Comparison of ENCODE assay signal across 1 cellular context in the genomic region with DNA sequence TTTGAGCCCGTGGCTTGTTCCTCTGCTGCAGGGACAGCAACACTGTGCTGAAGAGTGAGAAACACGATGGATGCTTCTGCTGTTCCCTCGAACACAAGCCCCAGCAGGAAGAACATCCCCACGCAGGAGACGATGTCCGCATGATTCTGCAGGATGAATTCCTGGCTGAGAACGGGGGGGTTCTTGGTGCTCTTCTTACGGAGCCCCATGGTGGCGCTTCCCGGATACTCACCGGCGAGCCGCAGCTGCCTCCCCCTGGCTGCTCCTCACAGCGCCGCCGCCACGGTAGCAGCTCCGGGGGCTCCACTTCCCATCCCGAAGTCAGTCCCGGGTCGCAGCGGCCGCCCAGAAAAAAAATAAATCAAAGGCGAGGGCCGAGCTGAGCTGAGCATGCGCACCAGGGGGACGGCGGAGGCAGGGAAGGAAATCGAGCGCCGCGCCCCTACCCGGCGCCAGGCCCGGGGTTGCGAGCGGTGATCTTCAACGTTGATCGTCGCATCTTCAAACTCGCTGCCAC.
TF ChIP-seq lines count a peak whose summit lies in the region.

Gene TRAM1L1, minus strand, starts transcription at position 392 of the 517 bp plus-strand sequence. Its CDS starts 183 bp downstream, at position 209.

TF ChIP-seq in WTC11, 78 proteins besides CTCF, POLR2A, EP300 and RAD21 (continued from another document):
- TF ChIP-seq, protein P1, sequence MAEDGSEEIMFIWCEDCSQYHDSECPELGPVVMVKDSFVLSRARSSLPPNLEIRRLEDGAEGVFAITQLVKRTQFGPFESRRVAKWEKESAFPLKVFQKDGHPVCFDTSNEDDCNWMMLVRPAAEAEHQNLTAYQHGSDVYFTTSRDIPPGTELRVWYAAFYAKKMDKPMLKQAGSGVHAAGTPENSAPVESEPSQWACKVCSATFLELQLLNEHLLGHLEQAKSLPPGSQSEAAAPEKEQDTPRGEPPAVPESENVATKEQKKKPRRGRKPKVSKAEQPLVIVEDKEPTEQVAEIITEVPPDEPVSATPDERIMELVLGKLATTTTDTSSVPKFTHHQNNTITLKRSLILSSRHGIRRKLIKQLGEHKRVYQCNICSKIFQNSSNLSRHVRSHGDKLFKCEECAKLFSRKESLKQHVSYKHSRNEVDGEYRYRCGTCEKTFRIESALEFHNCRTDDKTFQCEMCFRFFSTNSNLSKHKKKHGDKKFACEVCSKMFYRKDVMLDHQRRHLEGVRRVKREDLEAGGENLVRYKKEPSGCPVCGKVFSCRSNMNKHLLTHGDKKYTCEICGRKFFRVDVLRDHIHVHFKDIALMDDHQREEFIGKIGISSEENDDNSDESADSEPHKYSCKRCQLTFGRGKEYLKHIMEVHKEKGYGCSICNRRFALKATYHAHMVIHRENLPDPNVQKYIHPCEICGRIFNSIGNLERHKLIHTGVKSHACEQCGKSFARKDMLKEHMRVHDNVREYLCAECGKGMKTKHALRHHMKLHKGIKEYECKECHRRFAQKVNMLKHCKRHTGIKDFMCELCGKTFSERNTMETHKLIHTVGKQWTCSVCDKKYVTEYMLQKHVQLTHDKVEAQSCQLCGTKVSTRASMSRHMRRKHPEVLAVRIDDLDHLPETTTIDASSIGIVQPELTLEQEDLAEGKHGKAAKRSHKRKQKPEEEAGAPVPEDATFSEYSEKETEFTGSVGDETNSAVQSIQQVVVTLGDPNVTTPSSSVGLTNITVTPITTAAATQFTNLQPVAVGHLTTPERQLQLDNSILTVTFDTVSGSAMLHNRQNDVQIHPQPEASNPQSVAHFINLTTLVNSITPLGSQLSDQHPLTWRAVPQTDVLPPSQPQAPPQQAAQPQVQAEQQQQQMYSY (CRISPR knock-in tag; IDR thresholded peaks at IDR 0.05): peak; percentile 88
- TF ChIP-seq, protein P2, sequence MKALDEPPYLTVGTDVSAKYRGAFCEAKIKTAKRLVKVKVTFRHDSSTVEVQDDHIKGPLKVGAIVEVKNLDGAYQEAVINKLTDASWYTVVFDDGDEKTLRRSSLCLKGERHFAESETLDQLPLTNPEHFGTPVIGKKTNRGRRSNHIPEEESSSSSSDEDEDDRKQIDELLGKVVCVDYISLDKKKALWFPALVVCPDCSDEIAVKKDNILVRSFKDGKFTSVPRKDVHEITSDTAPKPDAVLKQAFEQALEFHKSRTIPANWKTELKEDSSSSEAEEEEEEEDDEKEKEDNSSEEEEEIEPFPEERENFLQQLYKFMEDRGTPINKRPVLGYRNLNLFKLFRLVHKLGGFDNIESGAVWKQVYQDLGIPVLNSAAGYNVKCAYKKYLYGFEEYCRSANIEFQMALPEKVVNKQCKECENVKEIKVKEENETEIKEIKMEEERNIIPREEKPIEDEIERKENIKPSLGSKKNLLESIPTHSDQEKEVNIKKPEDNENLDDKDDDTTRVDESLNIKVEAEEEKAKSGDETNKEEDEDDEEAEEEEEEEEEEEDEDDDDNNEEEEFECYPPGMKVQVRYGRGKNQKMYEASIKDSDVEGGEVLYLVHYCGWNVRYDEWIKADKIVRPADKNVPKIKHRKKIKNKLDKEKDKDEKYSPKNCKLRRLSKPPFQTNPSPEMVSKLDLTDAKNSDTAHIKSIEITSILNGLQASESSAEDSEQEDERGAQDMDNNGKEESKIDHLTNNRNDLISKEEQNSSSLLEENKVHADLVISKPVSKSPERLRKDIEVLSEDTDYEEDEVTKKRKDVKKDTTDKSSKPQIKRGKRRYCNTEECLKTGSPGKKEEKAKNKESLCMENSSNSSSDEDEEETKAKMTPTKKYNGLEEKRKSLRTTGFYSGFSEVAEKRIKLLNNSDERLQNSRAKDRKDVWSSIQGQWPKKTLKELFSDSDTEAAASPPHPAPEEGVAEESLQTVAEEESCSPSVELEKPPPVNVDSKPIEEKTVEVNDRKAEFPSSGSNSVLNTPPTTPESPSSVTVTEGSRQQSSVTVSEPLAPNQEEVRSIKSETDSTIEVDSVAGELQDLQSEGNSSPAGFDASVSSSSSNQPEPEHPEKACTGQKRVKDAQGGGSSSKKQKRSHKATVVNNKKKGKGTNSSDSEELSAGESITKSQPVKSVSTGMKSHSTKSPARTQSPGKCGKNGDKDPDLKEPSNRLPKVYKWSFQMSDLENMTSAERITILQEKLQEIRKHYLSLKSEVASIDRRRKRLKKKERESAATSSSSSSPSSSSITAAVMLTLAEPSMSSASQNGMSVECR (CRISPR knock-in tag; IDR thresholded peaks at IDR 0.05; ENCODE audit: borderline replicate concordance): no peak
- TF ChIP-seq ZNF121 (CRISPR knock-in tag; IDR thresholded peaks at IDR 0.05) (no peak), KAT7 (CRISPR knock-in tag; IDR thresholded peaks at IDR 0.05; ENCODE audit: borderline replicate concordance) (0 out of 2 replicates have a peak, but pooled peaks have one; percentile 71), MLX (CRISPR knock-in tag; IDR thresholded peaks at IDR 0.05) (no peak), MXD4 (CRISPR knock-in tag; IDR thresholded peaks at IDR 0.05; ENCODE audit: borderline replicate concordance) (no peak), E2F4 (CRISPR knock-in tag; IDR thresholded peaks at IDR 0.05; ENCODE audit: borderline replicate concordance, low read depth) (no peak), ESRRA (CRISPR knock-in tag; IDR thresholded peaks at IDR 0.05; ENCODE audit: borderline replicate concordance) (no peak), NR2C2 (CRISPR knock-in tag; IDR thresholded peaks at IDR 0.05) (no peak), ELF4 (CRISPR knock-in tag; IDR thresholded peaks at IDR 0.05; ENCODE audit: low read depth) (no peak)
- TF ChIP-seq, protein P3, sequence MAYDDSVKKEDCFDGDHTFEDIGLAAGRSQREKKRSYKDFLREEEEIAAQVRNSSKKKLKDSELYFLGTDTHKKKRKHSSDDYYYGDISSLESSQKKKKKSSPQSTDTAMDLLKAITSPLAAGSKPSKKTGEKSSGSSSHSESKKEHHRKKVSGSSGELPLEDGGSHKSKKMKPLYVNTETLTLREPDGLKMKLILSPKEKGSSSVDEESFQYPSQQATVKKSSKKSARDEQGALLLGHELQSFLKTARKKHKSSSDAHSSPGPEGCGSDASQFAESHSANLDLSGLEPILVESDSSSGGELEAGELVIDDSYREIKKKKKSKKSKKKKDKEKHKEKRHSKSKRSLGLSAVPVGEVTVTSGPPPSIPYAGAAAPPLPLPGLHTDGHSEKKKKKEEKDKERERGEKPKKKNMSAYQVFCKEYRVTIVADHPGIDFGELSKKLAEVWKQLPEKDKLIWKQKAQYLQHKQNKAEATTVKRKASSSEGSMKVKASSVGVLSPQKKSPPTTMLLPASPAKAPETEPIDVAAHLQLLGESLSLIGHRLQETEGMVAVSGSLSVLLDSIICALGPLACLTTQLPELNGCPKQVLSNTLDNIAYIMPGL (CRISPR knock-in tag; IDR thresholded peaks at IDR 0.05): 0 out of 2 replicates have a peak, but pooled peaks have one; percentile 40
- TF ChIP-seq, protein P4, sequence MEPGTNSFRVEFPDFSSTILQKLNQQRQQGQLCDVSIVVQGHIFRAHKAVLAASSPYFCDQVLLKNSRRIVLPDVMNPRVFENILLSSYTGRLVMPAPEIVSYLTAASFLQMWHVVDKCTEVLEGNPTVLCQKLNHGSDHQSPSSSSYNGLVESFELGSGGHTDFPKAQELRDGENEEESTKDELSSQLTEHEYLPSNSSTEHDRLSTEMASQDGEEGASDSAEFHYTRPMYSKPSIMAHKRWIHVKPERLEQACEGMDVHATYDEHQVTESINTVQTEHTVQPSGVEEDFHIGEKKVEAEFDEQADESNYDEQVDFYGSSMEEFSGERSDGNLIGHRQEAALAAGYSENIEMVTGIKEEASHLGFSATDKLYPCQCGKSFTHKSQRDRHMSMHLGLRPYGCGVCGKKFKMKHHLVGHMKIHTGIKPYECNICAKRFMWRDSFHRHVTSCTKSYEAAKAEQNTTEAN (CRISPR knock-in tag; IDR thresholded peaks at IDR 0.05): 0 out of 2 replicates have a peak, but pooled peaks have one; percentile 54
